Comparison of ENCODE assay signal across 8 cellular contexts in the genomic region with DNA sequence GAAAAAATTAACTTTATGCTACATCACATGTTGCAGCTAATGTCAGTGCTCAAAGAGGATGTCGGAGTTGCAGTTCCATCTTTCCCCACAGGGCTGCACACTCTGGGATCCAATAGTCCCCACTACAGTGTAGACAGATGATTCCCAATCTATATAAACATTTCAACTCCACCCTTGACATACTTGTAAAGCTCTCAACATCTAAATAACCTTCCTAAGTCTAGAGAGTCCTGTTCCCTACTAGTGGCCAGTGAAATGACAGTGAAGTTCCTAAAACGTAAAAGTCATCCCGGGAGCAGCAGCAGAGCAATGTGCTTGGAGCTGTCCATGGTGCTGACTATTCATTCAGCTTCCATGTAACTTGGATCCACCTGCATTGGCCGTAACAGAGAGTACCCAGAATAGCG.
DNase-seq lines count a peak whose midpoint lies in the region; ATAC-seq, FAIRE-seq and TF ChIP-seq lines count a peak whose summit lies in the region.

No MANE protein-coding gene starts in this region.

- TF ChIP-seq CTCF in chondrocyte (IDR thresholded peaks at IDR 0.05) (peak; percentile 78), mesothelial cell of epicardium (IDR thresholded peaks at IDR 0.05; ENCODE audit: unreplicated experiment) (peak; percentile 61)

- no peak overlapping the region for H3K4me3 Mint-ChIP-seq in chondrocyte (ENCODE audit: unreplicated experiment)
- H3K4me3 Mint-ChIP-seq in mesothelial cell of epicardium = no peak overlapping the region

- no peaks in the 10 kb centered on the region for H3K27me3 Mint-ChIP-seq in chondrocyte (ENCODE audit: low read depth)
- H3K27me3 Mint-ChIP-seq in mesothelial cell of epicardium (ENCODE audit: low read depth) = peaks cover 11% of the 10 kb centered on the region

- FAIRE-seq in RCC 7860 (lab: Jason Lieb, UNC) = no peak

- H3K27ac Mint-ChIP-seq in chondrocyte (ENCODE audit: unreplicated experiment) (no peak overlapping the region), mesothelial cell of epicardium (no peak overlapping the region)

- H3K36me3 Mint-ChIP-seq in chondrocyte (ENCODE audit: low read depth) (no peaks in the 10 kb centered on the region), mesothelial cell of epicardium (no peaks in the 10 kb centered on the region)

- H3K9me3 Mint-ChIP-seq in chondrocyte (ENCODE audit: low read depth) (peaks cover 13% of the 10 kb centered on the region), mesothelial cell of epicardium (peaks cover 6% of the 10 kb centered on the region)

- ATAC-seq in GM19463 (IDR thresholded peaks at IDR 0.05; ENCODE audit: unreplicated experiment) = peak; percentile 85
- peak; percentile 92 for ATAC-seq in HG03354 (IDR thresholded peaks at IDR 0.05; ENCODE audit: poor library complexity, severe bottlenecking, unreplicated experiment)
- no peak for ATAC-seq in GM18520 (IDR thresholded peaks at IDR 0.05; ENCODE audit: unreplicated experiment)

- in situ Hi-C loops in G401 (cut with HindIII; ENCODE audit: low sequenced_read_pairs) = no loop called here

- no peaks in the 10 kb centered on the region for H3K4me1 Mint-ChIP-seq in chondrocyte (ENCODE audit: low read depth)
- no peaks in the 10 kb centered on the region for H3K4me1 Mint-ChIP-seq in mesothelial cell of epicardium

- DNase-seq in G401 (ENCODE audit: low spot score) (peak; percentile 14), RCC 7860 (ENCODE audit: low spot score) (peak; percentile 47), chondrocyte (ENCODE audit: low spot score) (no peak), mesothelial cell of epicardium (ENCODE audit: low spot score in 2 of 2, unreplicated experiment in 2 of 2) (peak; percentile 40 to 73)
- DNase-seq in activated effector memory CD4-positive, alpha-beta T cell treated with anti-CD3 and anti-CD28 coated beads, Interleukin-2, amount 50 U/mL, for 16 hours = no peak

Comparison
In these comparisons a context has a peak if more than half of its experiments do, and no peak if none do; other contexts are left out.
1. DNase-seq: peak in G401 (single experiment), RCC 7860 (single experiment) and mesothelial cell of epicardium (2 of 2); none in chondrocyte (single experiment) and activated effector memory CD4-positive, alpha-beta T cell treated with anti-CD3 and anti-CD28 coated beads, Interleukin-2, amount 50 U/mL, for 16 hours (single experiment).